13 cellular contexts compared by ENCODE assay signal in the genomic region with DNA sequence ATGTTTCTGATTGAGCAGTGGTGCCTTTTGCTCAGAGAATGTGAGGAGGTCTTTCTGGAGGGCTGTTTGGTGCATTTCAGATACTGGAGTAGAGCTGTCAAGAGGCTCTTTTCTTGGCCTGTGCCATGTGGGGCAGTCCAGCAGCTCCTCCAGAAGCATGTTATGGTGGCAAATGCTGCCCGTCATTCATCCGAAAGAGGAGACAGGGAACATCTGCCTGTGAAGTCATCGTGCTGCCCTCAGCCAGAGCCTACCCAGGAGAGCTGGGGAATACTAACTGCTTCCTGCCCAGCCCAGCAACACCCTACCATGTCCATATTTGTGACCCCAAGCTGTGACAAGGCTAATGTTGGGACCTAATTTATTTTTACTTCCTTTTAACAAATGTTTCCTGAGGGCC.
DNase-seq lines count a peak whose midpoint lies in the region; ATAC-seq and TF ChIP-seq lines count a peak whose summit lies in the region.
"Had no signal": no experiment of that assay in that cellular context is flagged by ENCODE, and none has a peak within 500 bp of the region (broad histone marks: within the 10 kb centered on the region; RNA-seq: fewer than 3 reads in every experiment).

No MANE protein-coding gene starts in this region.

- peaks cover 4% of the 10 kb centered on the region; the same call in 2 of the 3 replicates for H3K36me3 Mint-ChIP-seq in GM23338 (ENCODE audit: low read depth)
- no peaks in the 10 kb centered on the region for H3K36me3 Mint-ChIP-seq in glutamatergic neuron (ENCODE audit: unreplicated experiment)

- H3K9me3 ChIP-seq in OCI-LY1 (ENCODE audit: low read length), result no peaks in the 10 kb centered on the region
- H3K9me3 ChIP-seq in trophoblast cell (ENCODE audit: insufficient read depth, low read depth, low read length), result no peaks in the 10 kb centered on the region
- peaks cover 0 to 7% (median 0%) of the 10 kb centered on the region in 4 donors for H3K9me3 ChIP-seq in stomach

- TF ChIP-seq EP300 in stomach (IDR thresholded peaks at IDR 0.05), result no peak

- no peak overlapping the region for H2BK12ac ChIP-seq in trophoblast cell (ENCODE audit: low read length)

- ATAC-seq in GM23338 (no peak), HG03432 (IDR thresholded peaks at IDR 0.05; ENCODE audit: unreplicated experiment) (no peak)

- peak overlapping the region; percentile 96 for H4K12ac ChIP-seq in trophoblast cell (ENCODE audit: low read depth, low read length)

- H2AFZ ChIP-seq in GM23338 (no peak overlapping the region), OCI-LY1 (ENCODE audit: low read length) (peak overlapping the region; percentile 91; the same call in 1 of the 2 replicates), trophoblast cell (ENCODE audit: insufficient read depth, low read length, poor library complexity) (no peak overlapping the region)

- no peaks in the 10 kb centered on the region for H4K20me1 ChIP-seq in GM23338 (replicated peaks; ENCODE audit: insufficient read depth)
- no peaks in the 10 kb centered on the region for H4K20me1 ChIP-seq in OCI-LY1 (ENCODE audit: insufficient read depth, low read length)

- no peak overlapping the region; the same call in 1 of the 2 replicates for H3K27ac Mint-ChIP-seq in GM23338
- peak overlapping the region; percentile 85 for H3K27ac Mint-ChIP-seq in glutamatergic neuron (ENCODE audit: unreplicated experiment)
- H3K27ac Mint-ChIP-seq: activated CD8-positive, alpha-beta T cell treated with anti-CD3 and anti-CD28 coated beads, Interleukin-2, amount 10 ng/mL, durations not matched to agents 7 days and 5 days had no signal

- H3K9ac ChIP-seq in OCI-LY1 (ENCODE audit: low read length) (no peak overlapping the region), trophoblast cell (ENCODE audit: low read length) (no peak overlapping the region)

- H3K9me3 Mint-ChIP-seq in GM23338 (peaks cover 4% of the 10 kb centered on the region; the same call in 1 of the 3 replicates), glutamatergic neuron (ENCODE audit: unreplicated experiment) (peaks cover 1% of the 10 kb centered on the region)

- H3K36me3 ChIP-seq in GM23338 (ENCODE audit: insufficient read depth) (no peaks in the 10 kb centered on the region), OCI-LY1 (ENCODE audit: insufficient read depth, low read length) (no peaks in the 10 kb centered on the region), trophoblast cell (ENCODE audit: control insufficient read depth in 1 of 2, insufficient read depth in 2 of 2, low read length in 2 of 2) (no peaks in the 10 kb centered on the region), stomach (no peaks in the 10 kb centered on the region)
- H3K36me3 ChIP-seq: thoracic aorta had no signal

- WGBS in trophoblast cell (ENCODE audit: extremely low coverage, insufficient coverage, insufficient read length), result no CpG with 5 or more reads among the region's 3 CpGs
- WGBS in stomach, 5 donors, result 85 to 96% (median 93%) methylated on average over 3 of the region's 3 CpGs

- H3K27ac ChIP-seq in GM23338 (ENCODE audit: low read depth) (no peak overlapping the region), OCI-LY1 (ENCODE audit: low read depth, low read length, poor library complexity, severe bottlenecking) (no peak overlapping the region), trophoblast cell (ENCODE audit: low read depth, low read length) (no peak overlapping the region), stomach (no peak overlapping the region)
- H3K27ac ChIP-seq: thoracic aorta had no signal

- H2AK5ac ChIP-seq in trophoblast cell (ENCODE audit: low read length), result peak overlapping the region; percentile 66

- H3K4me3 ChIP-seq in GM23338, result peak overlapping the region; percentile 42; the same call in 1 of the 2 replicates
- peak overlapping the region; percentile 48 for H3K4me3 ChIP-seq in OCI-LY1 (ENCODE audit: low read depth, low read length, poor library complexity, severe bottlenecking)
- no peak overlapping the region for H3K4me3 ChIP-seq in trophoblast cell (ENCODE audit: low read depth, low read length)
- no peak overlapping the region for H3K4me3 ChIP-seq in stomach
- H3K4me3 ChIP-seq: thoracic aorta had no signal

- no peaks in the 10 kb centered on the region for H3K9me2 ChIP-seq in GM23338 (ENCODE audit: insufficient read depth)
- no peaks in the 10 kb centered on the region for H3K9me2 ChIP-seq in OCI-LY1 (ENCODE audit: low read depth, low read length)

- peaks cover 12% of the 10 kb centered on the region for H3K27me3 Mint-ChIP-seq in GM23338 (ENCODE audit: insufficient read depth, low read depth, poor library complexity)
- peaks cover 2% of the 10 kb centered on the region for H3K27me3 Mint-ChIP-seq in glutamatergic neuron (ENCODE audit: unreplicated experiment)

- no peak overlapping the region for H2BK5ac ChIP-seq in trophoblast cell (ENCODE audit: low read depth, low read length, poor library complexity)

- H3K4ac ChIP-seq in trophoblast cell (ENCODE audit: low read depth, low read length), result peak overlapping the region; percentile 3

- no peak overlapping the region for H3K18ac ChIP-seq in trophoblast cell (ENCODE audit: low read length)

- H3K27me3 ChIP-seq in GM23338 (ENCODE audit: insufficient read depth) (no peaks in the 10 kb centered on the region), OCI-LY1 (ENCODE audit: insufficient read depth, low read length) (peaks cover 11% of the 10 kb centered on the region; the same call in 1 of the 2 replicates), trophoblast cell (ENCODE audit: insufficient read depth, low read length) (no peaks in the 10 kb centered on the region), stomach (no peaks in the 10 kb centered on the region)

- peak overlapping the region; percentile 68 for H3K4me3 Mint-ChIP-seq in GM23338
- H3K4me3 Mint-ChIP-seq in glutamatergic neuron (ENCODE audit: unreplicated experiment), result peak overlapping the region; percentile 78
- H3K4me3 Mint-ChIP-seq: activated CD8-positive, alpha-beta T cell treated with anti-CD3 and anti-CD28 coated beads, Interleukin-2, amount 10 ng/mL, durations not matched to agents 7 days and 5 days had no signal

- peak overlapping the region; percentile 83 for H3K14ac ChIP-seq in trophoblast cell (ENCODE audit: low read length)

- intact Hi-C loops in stomach (cut with DNase I; ENCODE audit: low total_unique reads), result no loop called here

- no peaks in the 10 kb centered on the region for H3K4me1 ChIP-seq in GM23338 (ENCODE audit: insufficient read depth)
- peaks cover 6% of the 10 kb centered on the region for H3K4me1 ChIP-seq in OCI-LY1 (ENCODE audit: insufficient read depth, low read length, severe bottlenecking)
- peaks cover 32 to 34% of the 10 kb centered on the region in 2 experiments for H3K4me1 ChIP-seq in trophoblast cell (ENCODE audit: control insufficient read depth in 1 of 2, insufficient read depth in 2 of 2, low read length in 2 of 2)
- peaks cover 0 to 14% (median 9%) of the 10 kb centered on the region in 4 donors for H3K4me1 ChIP-seq in stomach

- peaks cover 26% of the 10 kb centered on the region for H3K79me1 ChIP-seq in trophoblast cell (ENCODE audit: low read length)

- H2BK120ac ChIP-seq in trophoblast cell (ENCODE audit: insufficient read depth, low read length, poor library complexity), result no peak overlapping the region

- H3K4me1 Mint-ChIP-seq in GM23338, result peaks cover 7% of the 10 kb centered on the region; the same call in 2 of the 3 replicates
- peaks cover 14% of the 10 kb centered on the region for H3K4me1 Mint-ChIP-seq in glutamatergic neuron (ENCODE audit: low read depth, unreplicated experiment)

- DNase-seq in GM23338 (ENCODE audit: low spot score) (no peak), glutamatergic neuron (no peak), trophoblast cell (no peak), stomach (no peak), DMS 273 treated with DMSO at 0.1 percent for 48 hours (lab: John Stamatoyannopoulos, UW) (no peak), ecto neural progenitor cell (ENCODE audit: low spot score) (no peak)
- DNase-seq: activated CD4-positive, CD25-positive, alpha-beta regulatory T cell; effector CD4-positive, alpha-beta T cell; NCI-H187 treated with DMSO at 0.1 percent for 48 hours had no signal

- no peaks in the 10 kb centered on the region for H3K79me2 ChIP-seq in GM23338 (replicated peaks; ENCODE audit: insufficient read depth)
- H3K79me2 ChIP-seq in OCI-LY1 (ENCODE audit: insufficient read depth, low read length), result no peaks in the 10 kb centered on the region
- H3K79me2 ChIP-seq in trophoblast cell (ENCODE audit: control insufficient read depth, insufficient read depth, low read length, poor library complexity), result no peaks in the 10 kb centered on the region

- 0 out of 2 replicates have a peak, but pooled peaks cover 2% of the 10 kb centered on the region for H3F3A ChIP-seq in GM23338 (replicated peaks; ENCODE audit: low read depth)
- H3F3A ChIP-seq in OCI-LY1 (ENCODE audit: insufficient read depth, low read length), result no peaks in the 10 kb centered on the region

- TF ChIP-seq POLR2A in stomach (IDR thresholded peaks at IDR 0.05), result no peak

- H4K8ac ChIP-seq in trophoblast cell (ENCODE audit: low read depth, low read length), result peak overlapping the region; percentile 96

- TF ChIP-seq CTCF in GM23338 (conservative IDR thresholded peaks at IDR 0.05; ENCODE audit: low read depth in 2 of 2) (no peak), OCI-LY1 (IDR thresholded peaks at IDR 0.05; ENCODE audit: low read length) (no peak), glutamatergic neuron (IDR thresholded peaks at IDR 0.05; ENCODE audit: partially characterized antibody, unreplicated experiment) (no peak), stomach (IDR thresholded peaks at IDR 0.05) (no peak)

- H4K91ac ChIP-seq in trophoblast cell (ENCODE audit: low read depth, low read length), result peak overlapping the region; percentile 80

- H3K23ac ChIP-seq in trophoblast cell (ENCODE audit: low read length), result no peak overlapping the region

- H3K4me2 ChIP-seq in GM23338, result peak overlapping the region; percentile 67; the same call in 1 of the 2 replicates
- H3K4me2 ChIP-seq in OCI-LY1 (ENCODE audit: low read length), result peak overlapping the region; percentile 59; the same call in 1 of the 2 replicates
- H3K4me2 ChIP-seq in trophoblast cell (ENCODE audit: low read length), result no peak overlapping the region

Comparison
In these comparisons a context has a peak if more than half of its experiments do, and no peak if none do; other contexts are left out.
1. H3K4me3 ChIP-seq: peak in GM23338 (single experiment) and OCI-LY1 (single experiment); none in trophoblast cell (single experiment) and stomach (0 of 4).